Comparison of ENCODE assay signal across 14 cellular contexts in the genomic region with DNA sequence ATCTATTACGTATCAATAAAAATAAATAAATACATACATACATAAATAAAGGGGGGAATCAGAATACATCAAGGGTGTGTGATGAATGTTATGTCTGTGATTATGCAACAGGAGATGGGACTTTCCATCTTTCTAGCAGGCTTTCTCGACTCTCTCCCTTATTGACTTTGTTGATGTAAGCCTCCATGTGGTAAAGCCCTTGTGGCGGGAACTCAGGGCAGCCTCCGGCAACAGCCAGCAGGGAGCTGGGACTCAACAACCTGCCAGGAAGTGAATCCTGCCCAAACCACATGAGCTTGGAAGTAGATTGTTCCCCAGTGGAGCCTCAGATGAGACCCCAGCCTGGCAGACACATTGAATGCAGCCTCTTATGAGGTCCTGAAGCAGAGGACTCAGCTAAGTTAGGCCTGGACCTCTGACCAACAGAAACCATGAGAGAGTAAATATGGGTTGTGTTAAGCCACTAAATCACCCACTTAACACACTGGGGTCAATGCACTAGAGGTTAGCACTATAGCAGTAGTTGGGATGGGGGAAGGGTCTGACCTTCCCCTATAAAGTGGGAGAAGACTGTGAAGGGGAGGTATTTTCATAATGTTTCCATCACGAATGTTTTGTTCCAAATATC.
DNase-seq lines count a peak whose midpoint lies in the region; ATAC-seq and TF ChIP-seq lines count a peak whose summit lies in the region.
"Had no signal": no experiment of that assay in that cellular context is flagged by ENCODE, and none has a peak within 500 bp of the region (broad histone marks: within the 10 kb centered on the region; RNA-seq: fewer than 3 reads in every experiment).

No MANE protein-coding gene starts in this region.

- no peaks in the 10 kb centered on the region for H4K20me1 ChIP-seq in hepatocyte (ENCODE audit: insufficient read depth, poor library complexity, severe bottlenecking)

- H3K4me2 ChIP-seq in hepatocyte, result no peak overlapping the region
- H3K4me2 ChIP-seq: SK-N-SH had no signal

- 80% methylated on average over 5 of the region's 5 CpGs for WGBS in hepatocyte (ENCODE audit: low lambda C conversion rate, missing lambda C conversion rate)

- POLR2A ChIA-PET in GM10248 (lab: Yijun Ruan, JAX), result no interaction called here

- no peak overlapping the region for H2AFZ ChIP-seq in hepatocyte

- in situ Hi-C loops in brain microvascular endothelial cell (cut with HindIII; ENCODE audit: low pct_ligation_motif_present, low sequenced_read_pairs), result no loop called here

- peaks cover 17% of the 10 kb centered on the region for H3K4me1 ChIP-seq in hepatocyte (ENCODE audit: insufficient read depth)

- no peak overlapping the region for H3K27ac ChIP-seq in brain microvascular endothelial cell
- no peak overlapping the region for H3K27ac ChIP-seq in hepatocyte

- no peaks in the 10 kb centered on the region for H3K9me3 ChIP-seq in hepatocyte (ENCODE audit: low read depth)
- H3K9me3 ChIP-seq: SK-N-SH had no signal

- peak; percentile 1 for DNase-seq in NCI-H82 (lab: John Stamatoyannopoulos, UW)
- DNase-seq in NCI-H82 treated with DMSO at 0.1 percent for 48 hours (lab: John Stamatoyannopoulos, UW; ENCODE audit: unreplicated experiment), result no peak
- peak; percentile 60 for DNase-seq in brain microvascular endothelial cell
- peak; percentile 40 for DNase-seq in islet precursor cell
- no peak for DNase-seq in hepatocyte (ENCODE audit: low spot score)
- no peak for DNase-seq in GM10248 (ENCODE audit: extremely low spot score)
- DNase-seq in NCI-H510A (lab: John Stamatoyannopoulos, UW), result no peak
- DNase-seq: activated effector memory CD4-positive, alpha-beta T cell treated with Interleukin-2 at 50 U/mL for 16 hours; aorta; CD8-positive, alpha-beta memory T cell; naive B cell; NCI-H1105 treated with DMSO at 0.1 percent for 48 hours; SK-N-SH had no signal

- TF ChIP-seq CTCF in brain microvascular endothelial cell (IDR thresholded peaks at IDR 0.05; ENCODE audit: low read depth, low read length, missing control alignments) (peak; percentile 52), hepatocyte (IDR thresholded peaks at IDR 0.05; ENCODE audit: poor library complexity) (no peak), GM10248 (IDR thresholded peaks at IDR 0.05; ENCODE audit: control extremely low read depth, extremely low read depth, low read depth, missing control alignments) (no peak)

- ATAC-seq in HG02884 (IDR thresholded peaks at IDR 0.05; ENCODE audit: unreplicated experiment), result no peak

- H3K4me3 ChIP-seq in brain microvascular endothelial cell (ENCODE audit: low read depth, low read length) (no peak overlapping the region), hepatocyte (no peak overlapping the region)

- no peaks in the 10 kb centered on the region for H3K79me2 ChIP-seq in hepatocyte

- CTCF ChIA-PET in GM10248 (lab: Yijun Ruan, JAX), result interaction anchor here (1.0 kb wide), 1 partner anchor 8 kb away, joined by 3 read pairs; no protein-coding TSS in a partner anchor

- no peaks in the 10 kb centered on the region for H3K9me2 ChIP-seq in hepatocyte (replicated peaks; ENCODE audit: insufficient read depth)
- H3K9me2 ChIP-seq: SK-N-SH had no signal

- H3K36me3 ChIP-seq in brain microvascular endothelial cell (replicated peaks), result no peaks in the 10 kb centered on the region
- H3K36me3 ChIP-seq in hepatocyte (replicated peaks; ENCODE audit: insufficient read depth, low read depth), result no peaks in the 10 kb centered on the region

- H3K27me3 ChIP-seq in brain microvascular endothelial cell (replicated peaks) (no peaks in the 10 kb centered on the region), hepatocyte (no peaks in the 10 kb centered on the region)

Comparison
In these comparisons a context has a peak if more than half of its experiments do, and no peak if none do; other contexts are left out.
1. DNase-seq: peak in NCI-H82 (single experiment), brain microvascular endothelial cell (single experiment) and islet precursor cell (single experiment); none in NCI-H82 treated with DMSO at 0.1 percent for 48 hours (single experiment), hepatocyte (single experiment), GM10248 (single experiment) and NCI-H510A (single experiment).